Comparison of ENCODE assay signal across 1 cellular context in genomic region chr21:33542640-33543504, GRCh38.
TF ChIP-seq lines count a peak whose summit lies in the region.

Gene SON, plus strand, starts transcription at chr21:33543038. Its CDS starts 55 bp downstream, at chr21:33543093.

TF ChIP-seq in HepG2, 621 proteins besides CTCF, POLR2A, EP300 and RAD21 (continued from another document and continues in another):
- TF ChIP-seq ZBTB25 (CRISPR knock-in tag; IDR thresholded peaks at IDR 0.05) (peak; percentile 56; the same call in 1 of the 2 replicates), ZNF609 (CRISPR knock-in tag; IDR thresholded peaks at IDR 0.05; ENCODE audit: borderline replicate concordance) (no peak; the same call in 1 of the 2 replicates), ZNF138 (CRISPR knock-in tag; IDR thresholded peaks at IDR 0.05; ENCODE audit: low read depth) (peak; percentile 74; the same call in 1 of the 2 replicates), DPF2 (CRISPR knock-in tag; IDR thresholded peaks at IDR 0.05; ENCODE audit: borderline replicate concordance, low read depth) (no peak), GZF1 (CRISPR knock-in tag; IDR thresholded peaks at IDR 0.05) (no peak), ZMYM3 (CRISPR knock-in tag; IDR thresholded peaks at IDR 0.05) (no peak), SNAI1 (CRISPR knock-in tag; IDR thresholded peaks at IDR 0.05; ENCODE audit: borderline replicate concordance) (no peak), ZFP90 (CRISPR knock-in tag; IDR thresholded peaks at IDR 0.05; ENCODE audit: borderline replicate concordance) (no peak), JARID2 (CRISPR knock-in tag; IDR thresholded peaks at IDR 0.05; ENCODE audit: insufficient replicate concordance) (no peak), TCF12 (IDR thresholded peaks at IDR 0.05) (no peak), TCF12 (CRISPR knock-in tag; IDR thresholded peaks at IDR 0.05) (0 out of 2 replicates have a peak, but pooled peaks have one; percentile 31), CBX5 (CRISPR knock-in tag; IDR thresholded peaks at IDR 0.05; ENCODE audit: borderline replicate concordance) (no peak), ZNF576 (CRISPR knock-in tag; IDR thresholded peaks at IDR 0.05) (no peak), MNT (IDR thresholded peaks at IDR 0.05) (peak; percentile 27; the same call in 1 of the 2 replicates), MEF2D (CRISPR knock-in tag; IDR thresholded peaks at IDR 0.05) (no peak), STAT6 (CRISPR knock-in tag; IDR thresholded peaks at IDR 0.05; ENCODE audit: borderline replicate concordance) (no peak), ZNF468 (CRISPR knock-in tag; IDR thresholded peaks at IDR 0.05) (no peak), PITX1 (CRISPR knock-in tag; IDR thresholded peaks at IDR 0.05) (no peak), NFIC (IDR thresholded peaks at IDR 0.05; ENCODE audit: low read length) (no peak), BRCA1 (CRISPR knock-in tag; IDR thresholded peaks at IDR 0.05) (no peak), HDAC6 (IDR thresholded peaks at IDR 0.05; ENCODE audit: low read depth, low read length) (no peak), POGZ (CRISPR knock-in tag; IDR thresholded peaks at IDR 0.05) (peak; percentile 59; the same call in 1 of the 2 replicates), ZBTB3 (CRISPR knock-in tag; IDR thresholded peaks at IDR 0.05; ENCODE audit: borderline replicate concordance, low read depth) (no peak), MAFG (CRISPR knock-in tag; IDR thresholded peaks at IDR 0.05) (no peak), IKZF4 (CRISPR knock-in tag; IDR thresholded peaks at IDR 0.05; ENCODE audit: borderline replicate concordance, low read depth, not compliant biosample characterization) (peak; percentile 31), ATM (IDR thresholded peaks at IDR 0.05; ENCODE audit: borderline replicate concordance) (no peak), YY1 (IDR thresholded peaks at IDR 0.05; ENCODE audit: insufficient read depth, insufficient replicate concordance, low read depth, low read length) (peak; percentile 97), IRF1 (CRISPR knock-in tag; IDR thresholded peaks at IDR 0.05; ENCODE audit: low read depth) (no peak), ZBTB2 (CRISPR knock-in tag; IDR thresholded peaks at IDR 0.05; ENCODE audit: low read depth) (peak; percentile 18), ZNF552 (CRISPR knock-in tag; IDR thresholded peaks at IDR 0.05; ENCODE audit: borderline replicate concordance) (no peak), ZNF567 (CRISPR knock-in tag; IDR thresholded peaks at IDR 0.05; ENCODE audit: borderline replicate concordance) (no peak; the same call in 1 of the 2 replicates), ZSCAN29 (CRISPR knock-in tag; conservative IDR thresholded peaks at IDR 0.05) (no peak; the same call in 1 of the 2 replicates), ZNF484 (CRISPR knock-in tag; IDR thresholded peaks at IDR 0.05; ENCODE audit: borderline replicate concordance, low read depth) (no peak), IKZF5 (CRISPR knock-in tag; IDR thresholded peaks at IDR 0.05) (0 out of 2 replicates have a peak, but pooled peaks have one; percentile 22), YEATS4 (CRISPR knock-in tag; IDR thresholded peaks at IDR 0.05; ENCODE audit: borderline replicate concordance) (peak; percentile 94), HDAC1 (CRISPR knock-in tag; IDR thresholded peaks at IDR 0.05) (peak; percentile 44), ZBED4 (CRISPR knock-in tag; IDR thresholded peaks at IDR 0.05; ENCODE audit: borderline replicate concordance) (no peak), EHMT2 (IDR thresholded peaks at IDR 0.05; ENCODE audit: borderline replicate concordance, low read depth, low read length) (no peak), TRAFD1 (CRISPR knock-in tag; IDR thresholded peaks at IDR 0.05; ENCODE audit: borderline replicate concordance) (no peak), ZNF720 (CRISPR knock-in tag; IDR thresholded peaks at IDR 0.05) (no peak)
